8 cellular contexts compared by ENCODE assay signal in the genomic region with DNA sequence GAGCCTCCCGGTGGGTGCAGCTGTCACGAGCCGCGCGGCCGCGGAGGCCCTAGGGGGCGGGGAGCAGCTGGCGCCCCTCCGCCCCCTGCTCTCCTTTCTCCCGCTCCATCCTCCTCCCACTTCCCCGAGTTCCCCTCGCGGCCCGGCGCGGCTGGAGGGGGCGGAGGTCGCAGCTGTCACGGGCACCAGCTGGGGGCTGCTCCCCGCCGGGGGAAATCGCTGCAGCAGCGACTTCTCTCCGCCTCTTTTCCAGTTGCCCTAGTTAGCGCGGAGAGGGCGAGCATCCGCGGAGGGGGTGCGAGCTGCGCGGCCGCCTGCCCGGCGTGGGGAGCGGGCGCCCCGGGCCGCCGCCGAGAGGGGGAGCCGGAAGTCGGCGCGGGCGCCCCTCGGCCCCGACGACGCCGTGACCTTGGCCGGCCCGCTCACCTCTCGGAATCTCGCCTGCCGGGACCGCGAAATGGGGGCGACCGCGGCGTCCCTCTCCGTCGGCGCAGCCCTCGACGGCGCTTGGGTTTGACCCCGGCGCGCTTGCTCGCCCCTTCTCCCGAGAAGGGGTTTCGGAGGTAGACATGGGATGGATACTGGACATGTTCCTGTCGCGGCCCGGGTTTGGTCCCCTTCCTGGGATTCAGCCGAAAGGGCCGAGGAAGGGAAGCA. TPM values are rescaled to one million over a fixed set of nuclear protein-coding genes. Genes with fewer than 3 reads are reported as not detected.
DNase-seq lines count a peak whose midpoint lies in the region; ATAC-seq, FAIRE-seq and TF ChIP-seq lines count a peak whose summit lies in the region.

No MANE protein-coding gene starts in this region.

- ATAC-seq in HG03378 (IDR thresholded peaks at IDR 0.05; ENCODE audit: unreplicated experiment): peak; percentile 16
- ATAC-seq in Right ventricle myocardium inferior: peak; percentile 49
- ATAC-seq in pancreas: peak; percentile 23 to 46 (median 32)

- H3K27me3 ChIP-seq in pancreas: no peaks in the 10 kb centered on the region
- no peaks in the 10 kb centered on the region for H3K27me3 ChIP-seq in tibial nerve

- peaks cover 39% of the 10 kb centered on the region for H3K4me1 Mint-ChIP-seq in activated naive CD4-positive, alpha-beta T cell treated with anti-CD3 and anti-CD28 coated beads, Interleukin-2, amount 10 ng/mL, durations not matched to agents 7 days and 5 days

- 0 to 1% methylated on average over 33 to 80 of the region's 80 CpGs for WGBS in pancreas, 2 donors
- 0% methylated on average over 4 to 38 of the region's 80 CpGs for WGBS in tibial nerve, 2 donors

- CTCF ChIA-PET in activated naive CD4-positive, alpha-beta T cell treated with anti-CD3 and anti-CD28 coated beads, Interleukin-2, amount 10 ng/mL, durations not matched to agents 7 days and 5 days (lab: Charles Lee): interaction anchor here (0.8 to 1.8 kb wide), 3 partner anchors 11 to 336 kb away, joined by 3 to 4 read pairs (median 3); no protein-coding TSS in a partner anchor

- no peak for DNase-seq in AG10803 (ENCODE audit: low read depth)
- DNase-seq in GM19239 (ENCODE audit: insufficient read length, low spot score): peak; percentile 73
- DNase-seq in RKO (ENCODE audit: low spot score): peak; percentile 25
- peak; percentile 77 for DNase-seq in activated naive CD4-positive, alpha-beta T cell treated with anti-CD3 and anti-CD28 coated beads, Interleukin-2, amount 10 ng/mL, durations not matched to agents 7 days and 5 days
- peak; percentile 84 for DNase-seq in Right ventricle myocardium inferior (ENCODE audit: missing footprints)
- DNase-seq in pancreas: peak; percentile 42 to 84 (median 61)
- DNase-seq in tibial nerve (ENCODE audit: low spot score in 2 of 2): peak in 1 of 2 donors; percentile 21

- H3K9me3 ChIP-seq in pancreas (no peaks in the 10 kb centered on the region), tibial nerve (no peaks in the 10 kb centered on the region)

- H3K4me1 ChIP-seq in pancreas: peaks cover 15 to 32% (median 28%) of the 10 kb centered on the region in 3 donors
- H3K4me1 ChIP-seq in tibial nerve: peaks cover 0 to 53% (median 18%) of the 10 kb centered on the region in 4 donors

- H3K9me3 Mint-ChIP-seq in activated naive CD4-positive, alpha-beta T cell treated with anti-CD3 and anti-CD28 coated beads, Interleukin-2, amount 10 ng/mL, durations not matched to agents 7 days and 5 days: no peaks in the 10 kb centered on the region

- H3K4me3 ChIP-seq in AG10803 (ENCODE audit: low read length): peak overlapping the region; percentile 91
- H3K4me3 ChIP-seq in pancreas: peak overlapping the region; percentile 85 to 93 (median 89)
- H3K4me3 ChIP-seq in tibial nerve: peak overlapping the region; percentile 69 to 95 (median 90)

- no peak for TF ChIP-seq EP300 in tibial nerve (IDR thresholded peaks at IDR 0.05)

- H3K36me3 Mint-ChIP-seq in activated naive CD4-positive, alpha-beta T cell treated with anti-CD3 and anti-CD28 coated beads, Interleukin-2, amount 10 ng/mL, durations not matched to agents 7 days and 5 days: peaks cover 5% of the 10 kb centered on the region

- TF ChIP-seq CTCF in AG10803 (conservative IDR thresholded peaks at IDR 0.05; ENCODE audit: low read length) (no peak), pancreas (IDR thresholded peaks at IDR 0.05) (no peak), tibial nerve (IDR thresholded peaks at IDR 0.05) (no peak)

- H3K27me3 Mint-ChIP-seq in activated naive CD4-positive, alpha-beta T cell treated with anti-CD3 and anti-CD28 coated beads, Interleukin-2, amount 10 ng/mL, durations not matched to agents 7 days and 5 days: peaks cover 13% of the 10 kb centered on the region

- H3K27ac Mint-ChIP-seq in activated naive CD4-positive, alpha-beta T cell treated with anti-CD3 and anti-CD28 coated beads, Interleukin-2, amount 10 ng/mL, durations not matched to agents 7 days and 5 days: peak overlapping the region; percentile 56

- intact Hi-C loops in Right ventricle myocardium inferior (cut with DNase I): loop anchor here (1.0 to 5.0 kb wide), 3 partner anchors 57 to 302 kb away; a partner anchor contains a TSS
- intact Hi-C loops in pancreas (cut with DNase I): no loop called here

- no peak for TF ChIP-seq POLR2A in tibial nerve (IDR thresholded peaks at IDR 0.05)

- peak overlapping the region; percentile 75 for H3K4me3 Mint-ChIP-seq in activated naive CD4-positive, alpha-beta T cell treated with anti-CD3 and anti-CD28 coated beads, Interleukin-2, amount 10 ng/mL, durations not matched to agents 7 days and 5 days

- FAIRE-seq in GM19239 (lab: Jason Lieb, UNC) (no peak), pancreas (lab: Jason Lieb, UNC) (no peak)

- H3K27ac ChIP-seq in pancreas (peak overlapping the region; percentile 75 to 90 (median 82)), tibial nerve (peak overlapping the region; percentile 83 to 95 (median 88))

- no peaks in the 10 kb centered on the region for H3K36me3 ChIP-seq in pancreas
- no peaks in the 10 kb centered on the region for H3K36me3 ChIP-seq in tibial nerve

RNA-seq across cellular contexts. Expression of a gene that starts 0.7 kb away (rescaled TPM):
- 31.0 TPM for total RNA-seq in Right ventricle myocardium inferior
- total RNA-seq in pancreas: 10 to 100 TPM; 14.9 to 27.0 (median 17.8) TPM
- polyA plus RNA-seq in pancreas: 10 to 100 TPM in 1 of 2 donors, 1 to 10 TPM in 1; 6.2 to 10.9 TPM
- 10 to 100 TPM; 57.0 to 78.9 (median 59.3) TPM for total RNA-seq in tibial nerve
